ENCODE assay signal across 1 cellular context in the genomic region with DNA sequence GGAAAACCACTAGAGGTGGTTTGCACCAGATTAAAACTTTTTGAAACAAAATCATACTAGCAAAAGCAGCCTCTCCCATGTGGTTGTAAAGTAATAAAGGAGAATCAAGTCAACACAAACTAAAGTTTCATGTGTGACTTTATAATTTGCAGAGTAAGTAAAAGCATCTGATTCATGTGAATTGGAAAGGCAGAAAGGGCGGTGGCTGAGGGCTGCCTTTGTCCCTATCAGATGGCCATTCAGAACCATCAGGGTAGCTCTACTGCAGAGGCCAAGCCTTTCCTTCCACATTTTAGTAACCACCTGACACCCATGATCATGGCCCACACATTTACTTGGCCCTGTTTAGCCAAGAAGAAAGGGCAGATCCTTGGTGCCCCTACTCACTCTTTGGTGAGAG.
TF ChIP-seq lines count a peak whose summit lies in the region.

No MANE protein-coding gene starts in this region.

TF ChIP-seq in IMR-90, 13 proteins besides CTCF, POLR2A, EP300 and RAD21:
- no peak for TF ChIP-seq FOS (IDR thresholded peaks at IDR 0.05; ENCODE audit: low read depth, low read length)
- no peak for TF ChIP-seq RFX5 (IDR thresholded peaks at IDR 0.05; ENCODE audit: low read depth, low read length)
- no peak for TF ChIP-seq BHLHE40 (IDR thresholded peaks at IDR 0.05; ENCODE audit: low read depth, low read length)
- TF ChIP-seq, protein P1, sequence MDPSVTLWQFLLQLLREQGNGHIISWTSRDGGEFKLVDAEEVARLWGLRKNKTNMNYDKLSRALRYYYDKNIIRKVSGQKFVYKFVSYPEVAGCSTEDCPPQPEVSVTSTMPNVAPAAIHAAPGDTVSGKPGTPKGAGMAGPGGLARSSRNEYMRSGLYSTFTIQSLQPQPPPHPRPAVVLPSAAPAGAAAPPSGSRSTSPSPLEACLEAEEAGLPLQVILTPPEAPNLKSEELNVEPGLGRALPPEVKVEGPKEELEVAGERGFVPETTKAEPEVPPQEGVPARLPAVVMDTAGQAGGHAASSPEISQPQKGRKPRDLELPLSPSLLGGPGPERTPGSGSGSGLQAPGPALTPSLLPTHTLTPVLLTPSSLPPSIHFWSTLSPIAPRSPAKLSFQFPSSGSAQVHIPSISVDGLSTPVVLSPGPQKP (IDR thresholded peaks at IDR 0.05; ENCODE audit: borderline replicate concordance, low read depth, low read length), result no peak
- no peak for TF ChIP-seq MAFK (IDR thresholded peaks at IDR 0.05; ENCODE audit: low read depth, low read length)
- TF ChIP-seq MXI1 (IDR thresholded peaks at IDR 0.05; ENCODE audit: borderline replicate concordance, low read depth, low read length), result no peak
- TF ChIP-seq CHD1 (IDR thresholded peaks at IDR 0.05; ENCODE audit: low read depth, low read length), result no peak
- TF ChIP-seq NFE2L2 (IDR thresholded peaks at IDR 0.05; ENCODE audit: low read depth, low read length), result no peak
- TF ChIP-seq RCOR1 (IDR thresholded peaks at IDR 0.05; ENCODE audit: insufficient replicate concordance, low read length), result no peak
- no peak for TF ChIP-seq MAZ (IDR thresholded peaks at IDR 0.05; ENCODE audit: borderline replicate concordance, low read depth, low read length)
- no peak for TF ChIP-seq CEBPB (IDR thresholded peaks at IDR 0.05; ENCODE audit: low read depth, low read length)
- TF ChIP-seq SMC3 (IDR thresholded peaks at IDR 0.05; ENCODE audit: low read depth, low read length), result no peak
- TF ChIP-seq, protein P2, sequence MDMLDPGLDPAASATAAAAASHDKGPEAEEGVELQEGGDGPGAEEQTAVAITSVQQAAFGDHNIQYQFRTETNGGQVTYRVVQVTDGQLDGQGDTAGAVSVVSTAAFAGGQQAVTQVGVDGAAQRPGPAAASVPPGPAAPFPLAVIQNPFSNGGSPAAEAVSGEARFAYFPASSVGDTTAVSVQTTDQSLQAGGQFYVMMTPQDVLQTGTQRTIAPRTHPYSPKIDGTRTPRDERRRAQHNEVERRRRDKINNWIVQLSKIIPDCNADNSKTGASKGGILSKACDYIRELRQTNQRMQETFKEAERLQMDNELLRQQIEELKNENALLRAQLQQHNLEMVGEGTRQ (IDR thresholded peaks at IDR 0.05; ENCODE audit: low read depth, low read length), result no peak
